ENCODE assay signal across 1 cellular context in the genomic region with DNA sequence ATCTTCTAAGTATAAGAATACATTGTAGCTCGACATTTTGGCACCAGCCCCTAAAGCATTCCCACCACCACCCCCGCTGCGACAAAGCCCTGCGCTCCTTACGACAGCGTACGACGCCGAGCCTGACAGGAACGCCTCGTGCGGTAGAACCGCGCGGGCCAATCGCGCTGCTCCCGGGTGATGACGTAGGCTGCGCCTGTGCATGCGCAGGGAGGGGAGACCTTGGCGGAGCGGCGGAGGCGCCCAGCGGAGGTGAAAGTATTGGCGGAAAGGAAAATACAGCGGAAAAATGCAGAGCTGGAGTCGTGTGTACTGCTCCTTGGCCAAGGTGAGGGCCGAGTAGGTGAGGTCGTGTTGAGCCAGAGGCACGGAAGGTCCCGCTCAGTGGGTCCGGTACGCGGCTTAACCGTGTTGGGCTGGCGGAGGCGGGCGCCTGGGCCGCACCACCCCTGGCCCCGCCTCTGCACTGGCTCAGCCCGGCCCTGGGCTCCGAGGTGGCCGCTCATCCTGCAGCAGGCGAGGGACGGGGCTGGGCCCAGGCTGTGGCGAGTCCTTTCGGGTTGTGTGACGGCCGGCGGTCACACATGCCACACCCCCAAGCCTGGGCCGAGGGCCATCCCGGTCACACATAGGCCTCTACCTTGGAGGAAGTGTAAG.
A peak's percentile ranks its signal among the peaks of the same experiment; 100 is the strongest.
TF ChIP-seq lines count a peak whose summit lies in the region.

DLD (plus strand) TSS at position 222 of the 657 bp plus-strand sequence; CDS start at position 290, 68 bp downstream.

TF ChIP-seq in HEK293, 187 proteins besides CTCF, POLR2A, EP300 and RAD21 (continued from another document and continues in another):
- TF ChIP-seq, protein P1, sequence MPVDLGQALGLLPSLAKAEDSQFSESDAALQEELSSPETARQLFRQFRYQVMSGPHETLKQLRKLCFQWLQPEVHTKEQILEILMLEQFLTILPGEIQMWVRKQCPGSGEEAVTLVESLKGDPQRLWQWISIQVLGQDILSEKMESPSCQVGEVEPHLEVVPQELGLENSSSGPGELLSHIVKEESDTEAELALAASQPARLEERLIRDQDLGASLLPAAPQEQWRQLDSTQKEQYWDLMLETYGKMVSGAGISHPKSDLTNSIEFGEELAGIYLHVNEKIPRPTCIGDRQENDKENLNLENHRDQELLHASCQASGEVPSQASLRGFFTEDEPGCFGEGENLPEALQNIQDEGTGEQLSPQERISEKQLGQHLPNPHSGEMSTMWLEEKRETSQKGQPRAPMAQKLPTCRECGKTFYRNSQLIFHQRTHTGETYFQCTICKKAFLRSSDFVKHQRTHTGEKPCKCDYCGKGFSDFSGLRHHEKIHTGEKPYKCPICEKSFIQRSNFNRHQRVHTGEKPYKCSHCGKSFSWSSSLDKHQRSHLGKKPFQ (tag by site-specific recombination; IDR thresholded peaks at IDR 0.05): peak; percentile 73; the same call in 1 of the 2 replicates
- TF ChIP-seq ZNF2 (tag by site-specific recombination; IDR thresholded peaks at IDR 0.05): peak; percentile 71; the same call in 1 of the 2 replicates
- no peak for TF ChIP-seq ZNF274 (IDR thresholded peaks at IDR 0.05; ENCODE audit: low read length)
- TF ChIP-seq ZNF274 (tag by site-specific recombination; IDR thresholded peaks at IDR 0.05; ENCODE audit: borderline replicate concordance): no peak
- no peak for TF ChIP-seq ZNF362 (tag by site-specific recombination; IDR thresholded peaks at IDR 0.05)
- TF ChIP-seq ZNF302 (tag by site-specific recombination; IDR thresholded peaks at IDR 0.05; ENCODE audit: low read depth): no peak
- TF ChIP-seq, protein P2, sequence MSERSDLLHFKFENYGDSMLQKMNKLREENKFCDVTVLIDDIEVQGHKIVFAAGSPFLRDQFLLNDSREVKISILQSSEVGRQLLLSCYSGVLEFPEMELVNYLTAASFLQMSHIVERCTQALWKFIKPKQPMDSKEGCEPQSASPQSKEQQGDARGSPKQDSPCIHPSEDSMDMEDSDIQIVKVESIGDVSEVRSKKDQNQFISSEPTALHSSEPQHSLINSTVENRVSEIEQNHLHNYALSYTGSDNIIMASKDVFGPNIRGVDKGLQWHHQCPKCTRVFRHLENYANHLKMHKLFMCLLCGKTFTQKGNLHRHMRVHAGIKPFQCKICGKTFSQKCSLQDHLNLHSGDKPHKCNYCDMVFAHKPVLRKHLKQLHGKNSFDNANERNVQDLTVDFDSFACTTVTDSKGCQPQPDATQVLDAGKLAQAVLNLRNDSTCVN (tag by site-specific recombination; optimal IDR thresholded peaks at IDR 0.05): peak; percentile 80
- TF ChIP-seq, protein P3, sequence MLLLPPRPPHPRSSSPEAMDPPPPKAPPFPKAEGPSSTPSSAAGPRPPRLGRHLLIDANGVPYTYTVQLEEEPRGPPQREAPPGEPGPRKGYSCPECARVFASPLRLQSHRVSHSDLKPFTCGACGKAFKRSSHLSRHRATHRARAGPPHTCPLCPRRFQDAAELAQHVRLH (tag by site-specific recombination; IDR thresholded peaks at IDR 0.05): peak; percentile 70; the same call in 1 of the 2 replicates
- TF ChIP-seq IKZF3 (tag by site-specific recombination; IDR thresholded peaks at IDR 0.05): peak; percentile 57
- TF ChIP-seq ZXDB (tag by site-specific recombination; IDR thresholded peaks at IDR 0.05): peak; percentile 82
- TF ChIP-seq MZF1 (tag by site-specific recombination; IDR thresholded peaks at IDR 0.05; ENCODE audit: borderline replicate concordance): no peak
- peak; percentile 93 for TF ChIP-seq ZNF501 (tag by site-specific recombination; IDR thresholded peaks at IDR 0.05)
- peak; percentile 58 for TF ChIP-seq ZNF585B (tag by site-specific recombination; IDR thresholded peaks at IDR 0.05)
- peak; percentile 50 for TF ChIP-seq ZFHX2 (tag by site-specific recombination; conservative IDR thresholded peaks at IDR 0.05)
- TF ChIP-seq TCF7L2 (IDR thresholded peaks at IDR 0.05; ENCODE audit: borderline replicate concordance, low read depth, low read length): no peak
- peak; percentile 72 for TF ChIP-seq ZNF692 (tag by site-specific recombination; IDR thresholded peaks at IDR 0.05)
- peak; percentile 88 for TF ChIP-seq ZBTB21 (tag by site-specific recombination; IDR thresholded peaks at IDR 0.05)
- no peak for TF ChIP-seq ZNF433 (tag by site-specific recombination; IDR thresholded peaks at IDR 0.05; ENCODE audit: low read depth)
- TF ChIP-seq KLF10 (tag by site-specific recombination; IDR thresholded peaks at IDR 0.05): peak; percentile 67; the same call in 1 of the 2 replicates
- TF ChIP-seq ZIC2 (tag by site-specific recombination; IDR thresholded peaks at IDR 0.05): peak; percentile 49; the same call in 1 of the 2 replicates
- no peak for TF ChIP-seq ZBTB1 (tag by site-specific recombination; IDR thresholded peaks at IDR 0.05)
- TF ChIP-seq ZNF335 (tag by site-specific recombination; conservative IDR thresholded peaks at IDR 0.05): peak; percentile 95
- TF ChIP-seq ZNF239 (tag by site-specific recombination; IDR thresholded peaks at IDR 0.05): no peak
- no peak for TF ChIP-seq MYNN (tag by site-specific recombination; IDR thresholded peaks at IDR 0.05; ENCODE audit: borderline replicate concordance)
- TF ChIP-seq SP3 (tag by site-specific recombination; IDR thresholded peaks at IDR 0.05): peak; percentile 83
- peak; percentile 57; the same call in 1 of the 2 replicates for TF ChIP-seq ZSCAN30 (tag by site-specific recombination; IDR thresholded peaks at IDR 0.05)
- TF ChIP-seq ZNF600 (tag by site-specific recombination; IDR thresholded peaks at IDR 0.05): peak; percentile 89
- peak; percentile 19; the same call in 1 of the 2 replicates for TF ChIP-seq ZBTB48 (tag by site-specific recombination; IDR thresholded peaks at IDR 0.05)
- peak; percentile 81 for TF ChIP-seq SP7 (tag by site-specific recombination; IDR thresholded peaks at IDR 0.05)
- peak; percentile 100 for TF ChIP-seq ZNF341 (tag by site-specific recombination; IDR thresholded peaks at IDR 0.05; ENCODE audit: low read depth)
- TF ChIP-seq ZNF324 (tag by site-specific recombination; IDR thresholded peaks at IDR 0.05): 0 out of 2 replicates have a peak, but pooled peaks have one; percentile 42
- TF ChIP-seq ZBTB20 (tag by site-specific recombination; IDR thresholded peaks at IDR 0.05): peak; percentile 74
- TF ChIP-seq, protein P4, sequence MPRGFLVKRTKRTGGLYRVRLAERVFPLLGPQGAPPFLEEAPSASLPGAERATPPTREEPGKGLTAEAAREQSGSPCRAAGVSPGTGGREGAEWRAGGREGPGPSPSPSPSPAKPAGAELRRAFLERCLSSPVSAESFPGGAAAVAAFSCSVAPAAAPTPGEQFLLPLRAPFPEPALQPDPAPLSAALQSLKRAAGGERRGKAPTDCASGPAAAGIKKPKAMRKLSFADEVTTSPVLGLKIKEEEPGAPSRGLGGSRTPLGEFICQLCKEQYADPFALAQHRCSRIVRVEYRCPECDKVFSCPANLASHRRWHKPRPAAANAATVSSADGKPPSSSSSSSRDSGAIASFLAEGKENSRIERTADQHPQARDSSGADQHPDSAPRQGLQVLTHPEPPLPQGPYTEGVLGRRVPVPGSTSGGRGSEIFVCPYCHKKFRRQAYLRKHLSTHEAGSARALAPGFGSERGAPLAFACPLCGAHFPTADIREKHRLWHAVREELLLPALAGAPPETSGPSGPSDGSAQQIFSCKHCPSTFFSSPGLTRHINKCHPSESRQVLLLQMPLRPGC (tag by site-specific recombination; IDR thresholded peaks at IDR 0.05): peak; percentile 11; the same call in 1 of the 2 replicates
- TF ChIP-seq GLIS1 (tag by site-specific recombination; IDR thresholded peaks at IDR 0.05): peak; percentile 60; the same call in 1 of the 2 replicates
- 0 out of 2 replicates have a peak, but pooled peaks have one; percentile 15 for TF ChIP-seq ZNF366 (tag by site-specific recombination; conservative IDR thresholded peaks at IDR 0.05)
- peak; percentile 99 for TF ChIP-seq PRDM10 (tag by site-specific recombination; IDR thresholded peaks at IDR 0.05)
- TF ChIP-seq ZFP69B (tag by site-specific recombination; IDR thresholded peaks at IDR 0.05): peak; percentile 43
- TF ChIP-seq, protein P5, sequence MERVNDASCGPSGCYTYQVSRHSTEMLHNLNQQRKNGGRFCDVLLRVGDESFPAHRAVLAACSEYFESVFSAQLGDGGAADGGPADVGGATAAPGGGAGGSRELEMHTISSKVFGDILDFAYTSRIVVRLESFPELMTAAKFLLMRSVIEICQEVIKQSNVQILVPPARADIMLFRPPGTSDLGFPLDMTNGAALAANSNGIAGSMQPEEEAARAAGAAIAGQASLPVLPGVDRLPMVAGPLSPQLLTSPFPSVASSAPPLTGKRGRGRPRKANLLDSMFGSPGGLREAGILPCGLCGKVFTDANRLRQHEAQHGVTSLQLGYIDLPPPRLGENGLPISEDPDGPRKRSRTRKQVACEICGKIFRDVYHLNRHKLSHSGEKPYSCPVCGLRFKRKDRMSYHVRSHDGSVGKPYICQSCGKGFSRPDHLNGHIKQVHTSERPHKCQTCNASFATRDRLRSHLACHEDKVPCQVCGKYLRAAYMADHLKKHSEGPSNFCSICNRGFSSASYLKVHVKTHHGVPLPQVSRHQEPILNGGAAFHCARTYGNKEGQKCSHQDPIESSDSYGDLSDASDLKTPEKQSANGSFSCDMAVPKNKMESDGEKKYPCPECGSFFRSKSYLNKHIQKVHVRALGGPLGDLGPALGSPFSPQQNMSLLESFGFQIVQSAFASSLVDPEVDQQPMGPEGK (tag by site-specific recombination; IDR thresholded peaks at IDR 0.05): peak; percentile 47; the same call in 1 of the 2 replicates
- TF ChIP-seq GLI2 (tag by site-specific recombination; IDR thresholded peaks at IDR 0.05; ENCODE audit: borderline replicate concordance, low read depth): no peak
- peak; percentile 40 for TF ChIP-seq ZBTB11 (tag by site-specific recombination; conservative IDR thresholded peaks at IDR 0.05; ENCODE audit: low read depth)
- no peak for TF ChIP-seq ZNF184 (tag by site-specific recombination; IDR thresholded peaks at IDR 0.05)
- no peak for TF ChIP-seq YY1 (tag by site-specific recombination; IDR thresholded peaks at IDR 0.05)
- peak; percentile 32; the same call in 1 of the 2 replicates for TF ChIP-seq KLF1 (tag by site-specific recombination; IDR thresholded peaks at IDR 0.05)
- TF ChIP-seq ZNF350 (tag by site-specific recombination; IDR thresholded peaks at IDR 0.05): no peak
